ENCODE assay signal across 9 cellular contexts in genomic region chr2:70103531-70104061, GRCh38. TPM values are rescaled to one million over a fixed set of nuclear protein-coding genes. Genes with fewer than 3 reads are reported as not detected.
A peak's percentile ranks its signal among the peaks of the same experiment; 100 is the strongest.
DNase-seq lines count a peak whose midpoint lies in the region; ATAC-seq and TF ChIP-seq lines count a peak whose summit lies in the region.
"Had no signal": no experiment of that assay in that cellular context is flagged by ENCODE, and none has a peak within 500 bp of the region (broad histone marks: within the 10 kb centered on the region; RNA-seq: fewer than 3 reads in every experiment).

No MANE protein-coding gene starts in this region.

- DNase-seq in activated naive CD4-positive, alpha-beta T cell treated with anti-CD3 and anti-CD28 coated beads for 36 hours = no peak
- DNase-seq in activated naive CD4-positive, alpha-beta T cell treated with Interleukin-2 at 50 U/mL for 16 hours = no peak
- DNase-seq in activated B cell treated with CpG ODN at 0.5 μM for 24 hours = no peak
- no peak for DNase-seq in uterus
- no peak for DNase-seq in NCI-H2081 (lab: John Stamatoyannopoulos, UW)
- DNase-seq in GM03348 (ENCODE audit: low spot score) = no peak
- DNase-seq: effector CD4-positive, alpha-beta T cell had no signal

- peak overlapping the region; percentile 93 for H3K27ac Mint-ChIP-seq in activated naive CD4-positive, alpha-beta T cell treated with anti-CD3 and anti-CD28 coated beads for 36 hours
- peak overlapping the region; percentile 94 for H3K27ac Mint-ChIP-seq in activated B cell treated with CpG ODN at 0.5 μM for 24 hours

- POLR2A ChIA-PET in activated B cell treated with CpG ODN at 0.5 μM for 24 hours (lab: Charles Lee) = interaction anchor here (0.5 to 9.0 kb wide), 11 partner anchors 13 to 189 kb away, joined by 3 to 336 read pairs (median 27); partner anchors contain the start of genes C2orf42, MXD1 and PCBP1

- H3K9me3 ChIP-seq in liver (ENCODE audit: control insufficient read depth in 4 of 4, low read length in 3 of 4) (no peaks in the 10 kb centered on the region), uterus (no peaks in the 10 kb centered on the region)

- H3K27me3 ChIP-seq in liver (ENCODE audit: control insufficient read depth in 4 of 4, insufficient read depth in 4 of 4, low read length in 3 of 4) = no peaks in the 10 kb centered on the region
- no peaks in the 10 kb centered on the region for H3K27me3 ChIP-seq in uterus

- no peaks in the 10 kb centered on the region for H3K36me3 ChIP-seq in liver (ENCODE audit: control insufficient read depth in 4 of 4, insufficient read depth in 3 of 4, low read depth in 1 of 4, low read length in 3 of 4)
- no peaks in the 10 kb centered on the region for H3K36me3 ChIP-seq in uterus

- ATAC-seq in activated B cell treated with CpG ODN at 0.5 μM for 24 hours (ENCODE audit: low read depth) (peak; percentile 12), GM19467 (IDR thresholded peaks at IDR 0.05; ENCODE audit: unreplicated experiment) (no peak)

- H3K9ac ChIP-seq in liver (ENCODE audit: low read depth in 1 of 2, low read length in 2 of 2) = peak overlapping the region in 1 of 2 donors; percentile 60

- WGBS in liver = 81% methylated on average over 5 of the region's 5 CpGs

- H3K9me3 Mint-ChIP-seq in activated naive CD4-positive, alpha-beta T cell treated with anti-CD3 and anti-CD28 coated beads for 36 hours = no peaks in the 10 kb centered on the region
- H3K9me3 Mint-ChIP-seq in activated B cell treated with CpG ODN at 0.5 μM for 24 hours = no peaks in the 10 kb centered on the region

- intact Hi-C loops in activated naive CD4-positive, alpha-beta T cell treated with anti-CD3 and anti-CD28 coated beads for 36 hours (cut with micrococcal nuclease) = loop anchor here (1.0 kb wide), 4 partner anchors 8 to 31 kb away; partner anchors contain the start of gene PCBP1
- intact Hi-C loops in activated B cell treated with CpG ODN at 0.5 μM for 24 hours (cut with micrococcal nuclease) = loop anchor here (1.0 kb wide), 3 partner anchors 8 to 39 kb away; no protein-coding TSS in a partner anchor
- intact Hi-C loops in uterus (cut with DNase I; ENCODE audit: low total_unique reads) = no loop called here

- H3K36me3 Mint-ChIP-seq in activated naive CD4-positive, alpha-beta T cell treated with anti-CD3 and anti-CD28 coated beads for 36 hours (ENCODE audit: low read depth) = no peaks in the 10 kb centered on the region
- no peaks in the 10 kb centered on the region for H3K36me3 Mint-ChIP-seq in activated B cell treated with CpG ODN at 0.5 μM for 24 hours (ENCODE audit: low read depth)

- TF ChIP-seq RAD21 in liver (IDR thresholded peaks at IDR 0.05) = no peak

- no peak for TF ChIP-seq CTCF in activated B cell treated with CpG ODN at 0.5 μM for 24 hours (IDR thresholded peaks at IDR 0.05)
- TF ChIP-seq CTCF in liver (IDR thresholded peaks at IDR 0.05; ENCODE audit: low read depth, low read length, missing input control) = no peak
- TF ChIP-seq CTCF in uterus (IDR thresholded peaks at IDR 0.05) = no peak

- H3K4me3 ChIP-seq in liver (ENCODE audit: low read depth in 1 of 3, low read length in 3 of 3) (no peak overlapping the region), uterus (no peak overlapping the region)

- H3K27ac ChIP-seq in liver (ENCODE audit: low read depth in 1 of 2, low read length in 2 of 2) (peak overlapping the region; percentile 66 to 68), uterus (peak overlapping the region; percentile 78 to 88)

- CTCF ChIA-PET in activated naive CD4-positive, alpha-beta T cell treated with anti-CD3 and anti-CD28 coated beads for 36 hours (lab: Charles Lee) = interaction anchor here (0.7 to 1.9 kb wide), 5 partner anchors 9 to 37 kb away, joined by 3 to 13 read pairs (median 5); no protein-coding TSS in a partner anchor
- CTCF ChIA-PET in activated B cell treated with CpG ODN at 0.5 μM for 24 hours (lab: Charles Lee) = interaction anchor here (1.5 to 2.1 kb wide), 6 partner anchors 8 to 190 kb away, joined by 4 to 9 read pairs (median 6); partner anchors contain the start of gene MXD1

- no peak for TF ChIP-seq POLR2A in uterus (IDR thresholded peaks at IDR 0.05)

- H3K4me3 Mint-ChIP-seq in activated naive CD4-positive, alpha-beta T cell treated with anti-CD3 and anti-CD28 coated beads for 36 hours = peak overlapping the region; percentile 72
- peak overlapping the region; percentile 80 for H3K4me3 Mint-ChIP-seq in activated B cell treated with CpG ODN at 0.5 μM for 24 hours

- peaks cover 5 to 22% (median 8%) of the 10 kb centered on the region in 4 donors for H3K4me1 ChIP-seq in liver (ENCODE audit: control insufficient read depth in 4 of 4, insufficient read depth in 4 of 4, low read length in 3 of 4)
- peaks cover 10 to 21% of the 10 kb centered on the region in 2 donors for H3K4me1 ChIP-seq in uterus

- peaks cover 59% of the 10 kb centered on the region for H3K4me1 Mint-ChIP-seq in activated naive CD4-positive, alpha-beta T cell treated with anti-CD3 and anti-CD28 coated beads for 36 hours (ENCODE audit: low read depth)
- peaks cover 50% of the 10 kb centered on the region for H3K4me1 Mint-ChIP-seq in activated B cell treated with CpG ODN at 0.5 μM for 24 hours

- H3K27me3 Mint-ChIP-seq in activated naive CD4-positive, alpha-beta T cell treated with anti-CD3 and anti-CD28 coated beads for 36 hours (ENCODE audit: low read depth) = no peaks in the 10 kb centered on the region
- no peaks in the 10 kb centered on the region for H3K27me3 Mint-ChIP-seq in activated B cell treated with CpG ODN at 0.5 μM for 24 hours

TF ChIP-seq in liver, 16 proteins besides CTCF, POLR2A, EP300 and RAD21:
- TF ChIP-seq TAF1 (conservative IDR thresholded peaks at IDR 0.05) (no peak), HNF4A (conservative IDR thresholded peaks at IDR 0.05) (no peak), JUND (IDR thresholded peaks at IDR 0.05) (no peak), NR2F2 (IDR thresholded peaks at IDR 0.05) (no peak), YY1 (IDR thresholded peaks at IDR 0.05) (peak; percentile 13), HNF4G (IDR thresholded peaks at IDR 0.05) (no peak)

RNA-seq across cellular contexts. Expression of gene PCBP1, which starts 16.3 kb away (rescaled TPM):
- total RNA-seq in activated naive CD4-positive, alpha-beta T cell treated with anti-CD3 and anti-CD28 coated beads for 36 hours = 100 to 1,000 TPM; 363 to 374 TPM
- total RNA-seq in activated B cell treated with CpG ODN at 0.5 μM for 24 hours (370 and 379 TPM in 2 replicates), liver (10 to 100 TPM; 64.0 to 87.9 TPM), uterus (100 to 1,000 TPM in 2 of 4 donors, 10 to 100 TPM in 2; 55.5 to 294 (median 101) TPM)
- polyA plus RNA-seq in liver = 100 to 1,000 TPM in 1 of 2 donors, 10 to 100 TPM in 1; 88.0 to 202 TPM
